In genomic region chr10:73553726-73554125, GRCh38 we compare ENCODE assay signal across 15 cellular contexts.
DNase-seq lines count a peak whose midpoint lies in the region; ATAC-seq and TF ChIP-seq lines count a peak whose summit lies in the region.
"Had no signal": no experiment of that assay in that cellular context is flagged by ENCODE, and none has a peak within 500 bp of the region (broad histone marks: within the 10 kb centered on the region; RNA-seq: fewer than 3 reads in every experiment).

No MANE protein-coding gene starts in this region.

- no peak overlapping the region for H3K9ac ChIP-seq in mucosa of rectum (ENCODE audit: low read depth in 1 of 2, low read length in 2 of 2)
- H3K9ac ChIP-seq: SK-N-SH had no signal

- no peak for ATAC-seq in SK-N-SH treated with all-trans-retinoic acid at 6 μM for 48 hours
- ATAC-seq: effector memory CD8-positive, alpha-beta T cell; left lobe of liver had no signal

- H3K4me3 ChIP-seq in LNCaP clone FGC (ENCODE audit: low read depth, low read length) (peak overlapping the region; percentile 3; the same call in 1 of the 2 replicates), mucosa of rectum (ENCODE audit: low read length in 2 of 2) (no peak overlapping the region)
- H3K4me3 ChIP-seq: MG63 had no signal

- peak overlapping the region; percentile 98 for H3K27ac ChIP-seq in caudate nucleus (ENCODE audit: low read depth, low read length)
- H3K27ac ChIP-seq in mucosa of rectum (ENCODE audit: low read depth in 2 of 2, low read length in 2 of 2) = peak overlapping the region; percentile 42 to 43
- H3K27ac ChIP-seq in substantia nigra (ENCODE audit: low read depth, low read length, poor library complexity, severe bottlenecking) = peak overlapping the region; percentile 93

- no peak for DNase-seq in LNCaP clone FGC (ENCODE audit: low read depth)
- DNase-seq in caudate nucleus (lab: John Stamatoyannopoulos, UW) = no peak
- no peak for DNase-seq in substantia nigra (lab: John Stamatoyannopoulos, UW)
- DNase-seq in NAMALWA (ENCODE audit: low spot score) = no peak
- DNase-seq in activated CD4-positive, alpha-beta T cell treated with anti-CD3 and anti-CD28 coated beads, Interleukin-2, amount 50 U/mL, for 4 hours = no peak
- DNase-seq: activated CD4-positive, alpha-beta T cell treated with anti-CD3 and anti-CD28 coated beads, Interleukin-2, amount 50 U/mL, for 1 hour; activated naive CD4-positive, alpha-beta T cell treated with anti-CD3 and anti-CD28 coated beads, Interleukin-2, amount 10 ng/mL, durations not matched to agents 7 days and 5 days; activated T-cell treated with anti-CD3 and anti-CD28 coated beads for 4 hours; effector memory CD8-positive, alpha-beta T cell; MG63; SK-N-SH; stimulated activated CD4-positive, alpha-beta T cell treated with anti-CD3 and anti-CD28 coated beads, Interleukin-2, amount 100 ng/mL, for 24 hours had no signal

- peaks cover 5 to 9% of the 10 kb centered on the region in 2 donors for H3K36me3 ChIP-seq in mucosa of rectum (ENCODE audit: control insufficient read depth in 2 of 2, insufficient read depth in 2 of 2, low read length in 2 of 2)
- H3K36me3 ChIP-seq: MG63 had no signal

- H3K4me1 ChIP-seq in mucosa of rectum (ENCODE audit: control insufficient read depth in 2 of 2, insufficient read depth in 2 of 2, low read length in 2 of 2) = peaks cover 5 to 12% of the 10 kb centered on the region in 2 donors

- H3K9me3 ChIP-seq in mucosa of rectum (ENCODE audit: control insufficient read depth in 2 of 2, low read length in 2 of 2) = no peaks in the 10 kb centered on the region
- H3K9me3 ChIP-seq: MG63, SK-N-SH had no signal

- TF ChIP-seq CTCF in LNCaP clone FGC (IDR thresholded peaks at IDR 0.05; ENCODE audit: control insufficient read depth, extremely low read depth, insufficient read depth) = no peak

- H3K27me3 ChIP-seq in mucosa of rectum (ENCODE audit: control insufficient read depth in 2 of 2, insufficient read depth in 2 of 2, low read length in 2 of 2) = no peaks in the 10 kb centered on the region
- H3K27me3 ChIP-seq: MG63 had no signal

TF ChIP-seq in SK-N-SH treated with all-trans-retinoic acid at 6 μM for 48 hours, 23 proteins besides CTCF, POLR2A, EP300 and RAD21:
- TF ChIP-seq PPARA (CRISPR knock-in tag; IDR thresholded peaks at IDR 0.05; ENCODE audit: borderline replicate concordance) = no peak
- TF ChIP-seq ISL1 (CRISPR knock-in tag; IDR thresholded peaks at IDR 0.05) = no peak
- no peak for TF ChIP-seq TCF4 (CRISPR knock-in tag; IDR thresholded peaks at IDR 0.05; ENCODE audit: borderline replicate concordance)
- no peak for TF ChIP-seq ESRRG (CRISPR knock-in tag; IDR thresholded peaks at IDR 0.05)
- TF ChIP-seq, protein P1, sequence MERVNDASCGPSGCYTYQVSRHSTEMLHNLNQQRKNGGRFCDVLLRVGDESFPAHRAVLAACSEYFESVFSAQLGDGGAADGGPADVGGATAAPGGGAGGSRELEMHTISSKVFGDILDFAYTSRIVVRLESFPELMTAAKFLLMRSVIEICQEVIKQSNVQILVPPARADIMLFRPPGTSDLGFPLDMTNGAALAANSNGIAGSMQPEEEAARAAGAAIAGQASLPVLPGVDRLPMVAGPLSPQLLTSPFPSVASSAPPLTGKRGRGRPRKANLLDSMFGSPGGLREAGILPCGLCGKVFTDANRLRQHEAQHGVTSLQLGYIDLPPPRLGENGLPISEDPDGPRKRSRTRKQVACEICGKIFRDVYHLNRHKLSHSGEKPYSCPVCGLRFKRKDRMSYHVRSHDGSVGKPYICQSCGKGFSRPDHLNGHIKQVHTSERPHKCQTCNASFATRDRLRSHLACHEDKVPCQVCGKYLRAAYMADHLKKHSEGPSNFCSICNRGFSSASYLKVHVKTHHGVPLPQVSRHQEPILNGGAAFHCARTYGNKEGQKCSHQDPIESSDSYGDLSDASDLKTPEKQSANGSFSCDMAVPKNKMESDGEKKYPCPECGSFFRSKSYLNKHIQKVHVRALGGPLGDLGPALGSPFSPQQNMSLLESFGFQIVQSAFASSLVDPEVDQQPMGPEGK (CRISPR knock-in tag; IDR thresholded peaks at IDR 0.05; ENCODE audit: borderline replicate concordance) = no peak
- TF ChIP-seq CSRNP3 (CRISPR knock-in tag; IDR thresholded peaks at IDR 0.05) = no peak
- no peak for TF ChIP-seq CREB5 (CRISPR knock-in tag; IDR thresholded peaks at IDR 0.05; ENCODE audit: low read depth)
- no peak for TF ChIP-seq SNAI2 (CRISPR knock-in tag; IDR thresholded peaks at IDR 0.05)
TF ChIP-seq in SK-N-SH treated with all-trans-retinoic acid at 6 μM for 48 hours: peak in this region for 0.

Comparison
In these comparisons a context has a peak if more than half of its experiments do, and no peak if none do; other contexts are left out.
1. H3K27ac ChIP-seq: peak in every context shown above with its lines; median percentile 98 in caudate nucleus; 93 in substantia nigra; 42 in mucosa of rectum.